Comparison of ENCODE assay signal across 8 cellular contexts in genomic region chr1:92486251-92487077, GRCh38. TPM values are rescaled to one million over a fixed set of nuclear protein-coding genes. Genes with fewer than 3 reads are reported as not detected.
A peak's percentile ranks its signal among the peaks of the same experiment; 100 is the strongest.
DNase-seq lines count a peak whose midpoint lies in the region; ATAC-seq and TF ChIP-seq lines count a peak whose summit lies in the region.

Gene GFI1, minus strand, starts transcription at chr1:92486925. Its CDS starts 3,438 bp downstream, at chr1:92483487.

- peak within 1 kb of the TSS; percentile 98 for H3K27ac Mint-ChIP-seq in T-helper 2 cell treated with Interferon-gamma antibody and Interleukin-4, amounts not matched to agents 5 μg/mL and 100 μg/mL, for 36 hours
- no peak within 1 kb of the TSS for H3K27ac Mint-ChIP-seq in memory B cell

- CTCF ChIA-PET in mammary epithelial cell (lab: Charles Lee; ENCODE audit: low non-redundant PET), result interaction anchor here (0.7 kb wide), 1 partner anchor 176 kb away, joined by 5 read pairs; no protein-coding TSS in a partner anchor

- intact Hi-C loops in mammary epithelial cell (cut with micrococcal nuclease), result loop anchor here (10.0 kb wide), 1 partner anchor 172 kb away; no protein-coding TSS in a partner anchor

- H3K4me3 ChIP-seq in mammary epithelial cell (replicated peaks in 1 of 3; ENCODE audit: insufficient read depth in 1 of 3, low read depth in 2 of 3, low read length in 3 of 3), result peak within 1 kb of the TSS; percentile 44 to 51 (median 48)

- no peak within 1 kb of the TSS for H3K27ac ChIP-seq in mammary epithelial cell (ENCODE audit: insufficient read depth, low read depth, low read length)

- H3K27me3 Mint-ChIP-seq in T-helper 2 cell treated with Interferon-gamma antibody and Interleukin-4, amounts not matched to agents 5 μg/mL and 100 μg/mL, for 36 hours (ENCODE audit: low read depth), result no peaks in the 10 kb centered on the region
- peaks cover 28% of the 10 kb centered on the region for H3K27me3 Mint-ChIP-seq in memory B cell

- no TSS peak for BruUV-seq in mammary epithelial cell (replicated peaks; lab: Mats Ljungman, UMichigan)

- no peaks in the 10 kb centered on the region for H3K79me2 ChIP-seq in mammary epithelial cell (ENCODE audit: insufficient read depth, low read length)

- H3K4me1 Mint-ChIP-seq in T-helper 2 cell treated with Interferon-gamma antibody and Interleukin-4, amounts not matched to agents 5 μg/mL and 100 μg/mL, for 36 hours (ENCODE audit: low read depth), result peaks cover 27% of the 10 kb centered on the region
- peaks cover 25% of the 10 kb centered on the region for H3K4me1 Mint-ChIP-seq in memory B cell

- H3K4me3 Mint-ChIP-seq in T-helper 2 cell treated with Interferon-gamma antibody and Interleukin-4, amounts not matched to agents 5 μg/mL and 100 μg/mL, for 36 hours, result peak within 1 kb of the TSS; percentile 94
- H3K4me3 Mint-ChIP-seq in memory B cell, result peak within 1 kb of the TSS; percentile 84

- no peak for TF ChIP-seq CTCF in mammary epithelial cell (conservative IDR thresholded peaks at IDR 0.05 in 1 of 2, IDR thresholded peaks at IDR 0.05 in 1 of 2; ENCODE audit: extremely low read depth in 1 of 2, insufficient read depth in 1 of 2, low read depth in 1 of 2, low read length in 2 of 2)

- 10% methylated on average over 39 of the region's 77 CpGs for WGBS in mammary epithelial cell (ENCODE audit: low coverage, missing lambda C conversion rate)

- no peak within 1 kb of the TSS for H3K9ac ChIP-seq in mammary epithelial cell (ENCODE audit: insufficient read depth, low read length)

- H3K27me3 ChIP-seq in mammary epithelial cell (ENCODE audit: insufficient read depth, low read length), result peaks cover 52% of the 10 kb centered on the region

- peak; percentile 48 to 57 for DNase-seq in AML-193 (lab: John Stamatoyannopoulos, UW)
- DNase-seq in T-helper 2 cell treated with Interferon-gamma antibody and Interleukin-4, amounts not matched to agents 5 μg/mL and 100 μg/mL, for 36 hours (ENCODE audit: low spot score), result peak; percentile 90
- DNase-seq in mammary epithelial cell, result peak; percentile 19
- DNase-seq in memory B cell (ENCODE audit: low spot score in 2 of 2), result peak in 1 of 2 donors; percentile 24
- DNase-seq in stimulated activated CD8-positive, alpha-beta memory T cell treated with anti-CD3 and anti-CD28 coated beads, Interleukin-7, amount 100 ng/mL, for 48 hours (ENCODE audit: extremely low read depth in 1 of 2, low read depth in 1 of 2), result peak; percentile 79
- DNase-seq in cortex of kidney (lab: John Stamatoyannopoulos, UW), result no peak

- H4K20me1 ChIP-seq in mammary epithelial cell (ENCODE audit: insufficient read depth, low read length), result peaks cover 3% of the 10 kb centered on the region

- peaks cover 50% of the 10 kb centered on the region for H3K4me1 ChIP-seq in mammary epithelial cell (ENCODE audit: insufficient read depth, low read length)

- H3K9me3 ChIP-seq in mammary epithelial cell (replicated peaks; ENCODE audit: insufficient read depth, low read length), result no peaks in the 10 kb centered on the region

- H3K36me3 ChIP-seq in mammary epithelial cell (ENCODE audit: insufficient read depth, low read length), result no peaks in the 10 kb centered on the region

- in situ Hi-C loops in mammary epithelial cell (cut with MboI; ENCODE audit: low sequenced_read_pairs in 2 of 2), result no loop called here

- peak within 1 kb of the TSS; percentile 81 for H2AFZ ChIP-seq in mammary epithelial cell (ENCODE audit: low read depth, low read length)

- H3K36me3 Mint-ChIP-seq in T-helper 2 cell treated with Interferon-gamma antibody and Interleukin-4, amounts not matched to agents 5 μg/mL and 100 μg/mL, for 36 hours (ENCODE audit: low read depth), result peaks cover 36% of the 10 kb centered on the region
- no peaks in the 10 kb centered on the region for H3K36me3 Mint-ChIP-seq in memory B cell

- H3K4me2 ChIP-seq in mammary epithelial cell (ENCODE audit: insufficient read depth, low read depth, low read length), result peak within 1 kb of the TSS; percentile 90

- dilution Hi-C loops in mammary epithelial cell (cut with HindIII; ENCODE audit: low sequenced_read_pairs), result no loop called here

- peak; percentile 23 for ATAC-seq in GM19025 (IDR thresholded peaks at IDR 0.05; ENCODE audit: low read depth, unreplicated experiment)
- ATAC-seq in HG03432 (IDR thresholded peaks at IDR 0.05; ENCODE audit: unreplicated experiment), result peak; percentile 30
- no peak for ATAC-seq in memory B cell (ENCODE audit: low read depth)

- H3K9me3 Mint-ChIP-seq in T-helper 2 cell treated with Interferon-gamma antibody and Interleukin-4, amounts not matched to agents 5 μg/mL and 100 μg/mL, for 36 hours, result no peaks in the 10 kb centered on the region
- no peaks in the 10 kb centered on the region for H3K9me3 Mint-ChIP-seq in memory B cell

RNA-seq across cellular contexts. Expression of gene GFI1, which starts in this region (rescaled TPM):
- under 1 TPM; under 0.01 to 0.54 TPM for total RNA-seq in mammary epithelial cell
- 0.43 TPM for polyA plus RNA-seq in mammary epithelial cell
- polyA minus RNA-seq in mammary epithelial cell, result 0.62 TPM

Comparison
In these comparisons a context has a peak if more than half of its experiments do, and no peak if none do; other contexts are left out.
1. Peak in DNase-seq, H3K4me3 ChIP-seq and H3K4me2 ChIP-seq in mammary epithelial cell; RNA of the gene not detected or under 1 TPM.